ENCODE assay signal across 8 cellular contexts in the genomic region with DNA sequence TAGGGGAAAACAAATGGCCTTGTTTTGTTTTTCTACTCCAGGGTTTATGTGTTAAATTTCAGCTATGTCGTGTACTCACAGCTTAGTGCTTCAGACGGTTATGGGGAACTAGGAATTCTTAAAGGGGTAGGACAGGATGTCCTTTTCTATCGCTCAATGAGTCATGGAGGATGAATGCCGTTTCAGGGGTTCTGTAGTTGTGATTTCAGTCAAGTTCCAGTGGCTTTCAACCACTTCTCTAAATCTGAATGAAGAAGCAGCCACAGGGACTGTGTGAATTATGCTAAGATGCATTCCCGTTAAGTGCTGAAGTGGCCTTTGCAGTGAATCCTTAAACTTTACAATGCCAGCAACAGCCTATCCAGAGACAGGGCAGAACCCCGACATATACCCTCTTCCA.
DNase-seq lines count a peak whose midpoint lies in the region; ATAC-seq and TF ChIP-seq lines count a peak whose summit lies in the region.

No MANE protein-coding gene starts in this region.

- TF ChIP-seq CTCF in ascending aorta (IDR thresholded peaks at IDR 0.05) (no peak), tibial nerve (IDR thresholded peaks at IDR 0.05) (no peak)

- intact Hi-C loops in ascending aorta (cut with DNase I): loop anchor here (5.0 to 10.0 kb wide), 4 partner anchors 737 to 1419 kb away; partner anchors contain the start of gene ZEB2

- 12 to 14% methylated on average over 6 of the region's 6 CpGs for WGBS in tibial nerve, 2 donors

- no peak for TF ChIP-seq POLR2A in tibial nerve (IDR thresholded peaks at IDR 0.05)

- H3K36me3 ChIP-seq in ascending aorta: no peaks in the 10 kb centered on the region
- no peaks in the 10 kb centered on the region for H3K36me3 ChIP-seq in tibial nerve

- DNase-seq in CD1c-positive myeloid dendritic cell (ENCODE audit: extremely low spot score) (peak; percentile 93), ascending aorta (ENCODE audit: low spot score in 2 of 2) (no peak), left kidney (ENCODE audit: low read depth, low spot score) (peak; percentile 47), tibial nerve (ENCODE audit: low spot score in 2 of 2) (peak in 1 of 2 donors; percentile 40), NCI-H2227 (lab: John Stamatoyannopoulos, UW; ENCODE audit: unreplicated experiment) (no peak), NCI-H1694 (lab: John Stamatoyannopoulos, UW) (no peak)

- peaks cover 3 to 21% of the 10 kb centered on the region in 2 donors for H3K4me1 ChIP-seq in ascending aorta
- peaks cover 0 to 58% (median 28%) of the 10 kb centered on the region in 4 donors for H3K4me1 ChIP-seq in tibial nerve

- H3K27ac ChIP-seq in ascending aorta (peak overlapping the region; percentile 51 to 62), tibial nerve (peak overlapping the region; percentile 26 to 92 (median 70))

- peak in 1 of 2 donors; percentile 83 for TF ChIP-seq EP300 in tibial nerve (IDR thresholded peaks at IDR 0.05)

- H3K4me3 ChIP-seq in ascending aorta: peak overlapping the region in 1 of 2 donors; percentile 26
- H3K4me3 ChIP-seq in tibial nerve: peak overlapping the region in 1 of 4 donors; percentile 10

- H3K27me3 ChIP-seq in ascending aorta (no peaks in the 10 kb centered on the region), tibial nerve (no peaks in the 10 kb centered on the region)

- ATAC-seq in GM21360 (IDR thresholded peaks at IDR 0.05; ENCODE audit: unreplicated experiment) (peak; percentile 89), HG03520 (IDR thresholded peaks at IDR 0.05; ENCODE audit: unreplicated experiment) (peak; percentile 87)

- H3K9me3 ChIP-seq in ascending aorta (no peaks in the 10 kb centered on the region), tibial nerve (no peaks in the 10 kb centered on the region)

Comparison
In these comparisons a context has a peak if more than half of its experiments do, and no peak if none do; other contexts are left out.
1. DNase-seq: peak in CD1c-positive myeloid dendritic cell (single experiment) and left kidney (single experiment); none in ascending aorta (0 of 2), NCI-H2227 (single experiment) and NCI-H1694 (single experiment).